In genomic region chr2:160394153-160394552, GRCh38 we compare ENCODE assay signal across 8 cellular contexts.
A peak's percentile ranks its signal among the peaks of the same experiment; 100 is the strongest.
DNase-seq lines count a peak whose midpoint lies in the region; ATAC-seq, FAIRE-seq and TF ChIP-seq lines count a peak whose summit lies in the region.

No MANE protein-coding gene starts in this region.

- H2BK15ac ChIP-seq in IMR-90 (ENCODE audit: low read depth, low read length): no peak overlapping the region

- no CpG with 5 or more reads among the region's 1 CpG for WGBS in IMR-90 (ENCODE audit: extremely low coverage in 2 of 2, insufficient read length in 1 of 2), 2 experiments

- no peaks in the 10 kb centered on the region for H3K27me3 ChIP-seq in IMR-90 (ENCODE audit: control insufficient read depth, insufficient read depth, low read length)
- no peaks in the 10 kb centered on the region for H3K27me3 ChIP-seq in SJCRH30

- TF ChIP-seq RAD21 in IMR-90 (IDR thresholded peaks at IDR 0.05; ENCODE audit: low read length): no peak

- dilution Hi-C loops in IMR-90 (cut with HindIII; ENCODE audit: low sequenced_read_pairs, unreplicated experiment): no loop called here

- no peak overlapping the region for H2AK5ac ChIP-seq in IMR-90 (ENCODE audit: low read depth, low read length)

- H3K4me3 ChIP-seq in IMR-90 (ENCODE audit: insufficient read depth, low read depth, low read length): no peak overlapping the region
- H3K4me3 ChIP-seq in SJCRH30: no peak overlapping the region

- no peak overlapping the region for H2AK9ac ChIP-seq in IMR-90 (replicated peaks; ENCODE audit: low read depth, low read length, poor library complexity)

- no peak overlapping the region for H3K23ac ChIP-seq in IMR-90 (ENCODE audit: low read depth, low read length)

- H3K36me3 Mint-ChIP-seq in central memory CD8-positive, alpha-beta T cell (ENCODE audit: insufficient read depth): peaks cover 4% of the 10 kb centered on the region

- H3K9me3 Mint-ChIP-seq in central memory CD8-positive, alpha-beta T cell: no peaks in the 10 kb centered on the region

- no peaks in the 10 kb centered on the region for H3K27me3 Mint-ChIP-seq in central memory CD8-positive, alpha-beta T cell

- TF ChIP-seq POLR2A in GM12892 (IDR thresholded peaks at IDR 0.05; ENCODE audit: low read depth, low read length): no peak
- no peak for TF ChIP-seq POLR2A in IMR-90 (IDR thresholded peaks at IDR 0.05; ENCODE audit: low read depth, low read length)

- peak; percentile 100 for ATAC-seq in GM21576 (IDR thresholded peaks at IDR 0.05; ENCODE audit: unreplicated experiment)
- no peak for ATAC-seq in IMR-90 (ENCODE audit: low read depth)
- peak; percentile 99 for ATAC-seq in central memory CD8-positive, alpha-beta T cell (replicated peaks; ENCODE audit: extremely low read depth, poor library complexity, severe bottlenecking)

- peaks cover 67% of the 10 kb centered on the region for H4K20me1 ChIP-seq in IMR-90 (ENCODE audit: insufficient read depth, low read length)

- DNase-seq in GM12892 (ENCODE audit: insufficient read length): peak; percentile 14
- DNase-seq in IMR-90: no peak
- DNase-seq in central memory CD8-positive, alpha-beta T cell (ENCODE audit: low spot score in 2 of 2): no peak
- DNase-seq in HPDE6-E6E7 (ENCODE audit: extremely low spot score): no peak
- DNase-seq in NCI-H1092 treated with DMSO at 0.1 percent for 48 hours (lab: John Stamatoyannopoulos, UW): no peak
- no peak for DNase-seq in NCI-H2171 (lab: John Stamatoyannopoulos, UW)
- no peak for DNase-seq in SJCRH30

- H3K4me2 ChIP-seq in IMR-90 (ENCODE audit: low read depth, low read length): no peak overlapping the region

- H3K36me3 ChIP-seq in IMR-90 (ENCODE audit: control insufficient read depth, insufficient read depth, low read length) (peaks cover 7% of the 10 kb centered on the region), SJCRH30 (peaks cover 2% of the 10 kb centered on the region; the same call in 1 of the 2 replicates)

- H2BK5ac ChIP-seq in IMR-90 (ENCODE audit: low read depth, low read length, poor library complexity, severe bottlenecking): peak overlapping the region; percentile 47

- POLR2A ChIA-PET in IMR-90 (lab: Charles Lee; ENCODE audit: unreplicated experiment): no interaction called here

- H3K9me3 ChIP-seq in IMR-90 (ENCODE audit: control insufficient read depth, insufficient read depth, low read length) (no peaks in the 10 kb centered on the region), SJCRH30 (replicated peaks) (no peaks in the 10 kb centered on the region)

- no TSS peak for BruUV-seq in IMR-90 (replicated peaks; lab: Mats Ljungman, UMichigan)

- H2BK120ac ChIP-seq in IMR-90 (ENCODE audit: low read depth, low read length): no peak overlapping the region

- H2AFZ ChIP-seq in IMR-90 (replicated peaks; ENCODE audit: low read length, poor library complexity): no peak overlapping the region

- H3K4me3 Mint-ChIP-seq in central memory CD8-positive, alpha-beta T cell: peak overlapping the region; percentile 63

- no peak overlapping the region for H3K4ac ChIP-seq in IMR-90 (ENCODE audit: low read depth, low read length)

- CTCF ChIA-PET in IMR-90 (lab: Yijun Ruan, JAX): interaction anchor here (0.7 kb wide), 1 partner anchor 35 kb away, joined by 7 read pairs; no protein-coding TSS in a partner anchor

- H4K91ac ChIP-seq in IMR-90 (ENCODE audit: insufficient read depth, low read depth, low read length): no peak overlapping the region

- peaks cover 25% of the 10 kb centered on the region for H3K9me1 ChIP-seq in IMR-90 (ENCODE audit: insufficient read depth, low read length)

- no peak overlapping the region for H3K56ac ChIP-seq in IMR-90 (ENCODE audit: extremely low read depth, insufficient read depth, low read length)

- no peak overlapping the region for H4K5ac ChIP-seq in IMR-90 (ENCODE audit: low read depth, low read length)

- FAIRE-seq in GM12892 (lab: Jason Lieb, UNC): no peak

- peaks cover 5 to 68% of the 10 kb centered on the region in 2 experiments; a peak in 2 of 4 replicates for H3K79me1 ChIP-seq in IMR-90 (ENCODE audit: low read depth in 1 of 2, low read length in 2 of 2)

- no peak overlapping the region; a peak in 1 of 4 replicates for H4K8ac ChIP-seq in IMR-90 (ENCODE audit: low read depth in 2 of 2, low read length in 2 of 2)

- in situ Hi-C loops in IMR-90 (cut with MboI; ENCODE audit: low sequenced_read_pairs): no loop called here

- peaks cover 53% of the 10 kb centered on the region for H3K4me1 Mint-ChIP-seq in central memory CD8-positive, alpha-beta T cell

- H3K4me1 ChIP-seq in IMR-90 (ENCODE audit: control insufficient read depth, insufficient read depth, low read length) (peaks cover 30% of the 10 kb centered on the region), SJCRH30 (peaks cover 12% of the 10 kb centered on the region)

- H2BK20ac ChIP-seq in IMR-90 (ENCODE audit: low read depth, low read length): no peak overlapping the region

- H3K9ac ChIP-seq in IMR-90 (ENCODE audit: low read depth, low read length): no peak overlapping the region

- H3K14ac ChIP-seq in IMR-90 (replicated peaks; ENCODE audit: low read depth, low read length): no peak overlapping the region

- H3K27ac ChIP-seq in IMR-90 (ENCODE audit: insufficient read depth, low read length): no peak overlapping the region
- H3K27ac ChIP-seq in SJCRH30: no peak overlapping the region

- no peak overlapping the region for H3K27ac Mint-ChIP-seq in central memory CD8-positive, alpha-beta T cell (ENCODE audit: low read depth)

- no peak overlapping the region for H3K18ac ChIP-seq in IMR-90 (ENCODE audit: low read depth, low read length)

- no peak for TF ChIP-seq CTCF in IMR-90 (conservative IDR thresholded peaks at IDR 0.05; ENCODE audit: low read depth, low read length)

- intact Hi-C loops in IMR-90 (cut with micrococcal nuclease): no loop called here

TF ChIP-seq in IMR-90, 13 proteins besides CTCF, POLR2A, EP300 and RAD21:
- TF ChIP-seq BHLHE40 (IDR thresholded peaks at IDR 0.05; ENCODE audit: low read depth, low read length) (no peak), RFX5 (IDR thresholded peaks at IDR 0.05; ENCODE audit: low read depth, low read length) (no peak)
